13 cellular contexts compared by ENCODE assay signal in genomic region chr17:16377804-16378400, GRCh38. TPM values are rescaled to one million over a fixed set of nuclear protein-coding genes. Genes with fewer than 3 reads are reported as not detected.
DNase-seq lines count a peak whose midpoint lies in the region; ATAC-seq and TF ChIP-seq lines count a peak whose summit lies in the region.
"Had no signal": no experiment of that assay in that cellular context is flagged by ENCODE, and none has a peak within 500 bp of the region (broad histone marks: within the 10 kb centered on the region; RNA-seq: fewer than 3 reads in every experiment).

No MANE protein-coding gene starts in this region.

- no peaks in the 10 kb centered on the region for H3K9me2 ChIP-seq in GM23338 (ENCODE audit: insufficient read depth)

- H3K27ac ChIP-seq in body of pancreas = peak overlapping the region; percentile 79 to 99 (median 96)
- H3K27ac ChIP-seq in gastrocnemius medialis = peak overlapping the region; percentile 72 to 94 (median 88)
- no peak overlapping the region for H3K27ac ChIP-seq in GM23338 (ENCODE audit: low read depth)
- no peak overlapping the region for H3K27ac ChIP-seq in heart left ventricle

- TF ChIP-seq POLR2A in body of pancreas (IDR thresholded peaks at IDR 0.05) = peak in 2 of 3 donors; percentile 21 to 46
- TF ChIP-seq POLR2A in gastrocnemius medialis (IDR thresholded peaks at IDR 0.05) = no peak
- no peak for TF ChIP-seq POLR2A in heart left ventricle (IDR thresholded peaks at IDR 0.05)

- H2AFZ ChIP-seq in GM23338 = no peak overlapping the region

- H3K4me1 Mint-ChIP-seq in GM23338 = peaks cover 20% of the 10 kb centered on the region

- H3K36me3 Mint-ChIP-seq in GM23338 (ENCODE audit: low read depth) = peaks cover 24% of the 10 kb centered on the region

- peak; percentile 61 for ATAC-seq in body of pancreas
- peak; percentile 22 to 47 for ATAC-seq in gastrocnemius medialis
- no peak for ATAC-seq in GM23338
- no peak for ATAC-seq in heart left ventricle
- ATAC-seq in GM21447 (IDR thresholded peaks at IDR 0.05; ENCODE audit: unreplicated experiment) = no peak
- ATAC-seq: GM12878 had no signal

- no peaks in the 10 kb centered on the region for H3K27me3 ChIP-seq in body of pancreas
- no peaks in the 10 kb centered on the region for H3K27me3 ChIP-seq in gastrocnemius medialis
- H3K27me3 ChIP-seq in GM23338 (ENCODE audit: insufficient read depth) = no peaks in the 10 kb centered on the region
- H3K27me3 ChIP-seq in heart left ventricle = no peaks in the 10 kb centered on the region

- no peak overlapping the region for H3K27ac Mint-ChIP-seq in GM23338
- H3K27ac Mint-ChIP-seq: progenitor cell of endocrine pancreas had no signal

- H3K4me3 ChIP-seq in body of pancreas = no peak overlapping the region
- H3K4me3 ChIP-seq in gastrocnemius medialis = no peak overlapping the region
- no peak overlapping the region for H3K4me3 ChIP-seq in GM23338
- no peak overlapping the region for H3K4me3 ChIP-seq in heart left ventricle
- H3K4me3 ChIP-seq: GM12878 had no signal

- peaks cover 12% of the 10 kb centered on the region for H3F3A ChIP-seq in GM23338 (replicated peaks; ENCODE audit: low read depth)

- H3K9me3 ChIP-seq in body of pancreas (no peaks in the 10 kb centered on the region), gastrocnemius medialis (no peaks in the 10 kb centered on the region), heart left ventricle (no peaks in the 10 kb centered on the region)

- H3K4me2 ChIP-seq in GM23338 = no peak overlapping the region

- H3K36me3 ChIP-seq in body of pancreas (replicated peaks in 1 of 2; ENCODE audit: insufficient read depth in 1 of 2, low read depth in 2 of 2) (peaks cover 1 to 4% of the 10 kb centered on the region in 2 donors), gastrocnemius medialis (peaks cover 0 to 13% of the 10 kb centered on the region in 2 donors), GM23338 (ENCODE audit: insufficient read depth) (peaks cover 7% of the 10 kb centered on the region; the same call in 1 of the 2 replicates), heart left ventricle (peaks cover 0 to 13% (median 9%) of the 10 kb centered on the region in 9 donors)

- DNase-seq in HCEC 1CT (peak; percentile 27), body of pancreas (peak in 3 of 4 donors; percentile 37 to 69 (median 58)), globus pallidus (ENCODE audit: low spot score) (peak; percentile 92), gastrocnemius medialis (no peak), GM23338 (ENCODE audit: low spot score) (no peak), NCI-H187 (lab: John Stamatoyannopoulos, UW) (no peak), heart left ventricle (no peak)
- DNase-seq: activated effector memory CD4-positive, alpha-beta T cell treated with Interleukin-2 at 50 U/mL for 16 hours; effector CD8-positive, alpha-beta T cell; NCI-H2029 treated with DMSO at 0.1 percent for 48 hours had no signal

- TF ChIP-seq CTCF in body of pancreas (IDR thresholded peaks at IDR 0.05) (peak in 3 of 7 experiments; percentile 14 to 26 (median 21)), gastrocnemius medialis (IDR thresholded peaks at IDR 0.05 in 4 of 5, conservative IDR thresholded peaks at IDR 0.05 in 1 of 5) (no peak), GM23338 (conservative IDR thresholded peaks at IDR 0.05; ENCODE audit: low read depth in 2 of 2) (no peak), heart left ventricle (IDR thresholded peaks at IDR 0.05) (no peak)

- H3K79me2 ChIP-seq in GM23338 (replicated peaks; ENCODE audit: insufficient read depth) = peaks cover 16% of the 10 kb centered on the region

- H3K4me1 ChIP-seq in body of pancreas (peaks cover 44% of the 10 kb centered on the region), gastrocnemius medialis (peaks cover 24 to 40% of the 10 kb centered on the region in 2 donors), GM23338 (ENCODE audit: insufficient read depth) (peaks cover 5% of the 10 kb centered on the region), heart left ventricle (peaks cover 2 to 28% (median 16%) of the 10 kb centered on the region in 12 donors)

- no peaks in the 10 kb centered on the region; the same call in 2 of the 3 replicates for H3K9me3 Mint-ChIP-seq in GM23338

- no peak overlapping the region for H3K4me3 Mint-ChIP-seq in GM23338

- in situ Hi-C loops in gastrocnemius medialis (cut with MboI; ENCODE audit: low sequenced_read_pairs in 4 of 4) = no loop called here

- intact Hi-C loops in body of pancreas (cut with DNase I) = no loop called here
- intact Hi-C loops in gastrocnemius medialis (cut with DNase I; ENCODE audit: low total_unique reads) = no loop called here
- intact Hi-C loops in heart left ventricle (cut with DNase I) = loop anchor here in 1 of 10 donors (5.0 kb wide), 1 partner anchor 144 kb away; no protein-coding TSS in a partner anchor

- 10 to 16% methylated on average over 3 of the region's 3 CpGs for WGBS in body of pancreas, 2 donors
- 63 to 76% (median 70%) methylated on average over 3 of the region's 3 CpGs for WGBS in heart left ventricle, 4 donors

- H3K27me3 Mint-ChIP-seq in GM23338 (ENCODE audit: insufficient read depth, low read depth, poor library complexity) = peaks cover 12% of the 10 kb centered on the region
- H3K27me3 Mint-ChIP-seq: progenitor cell of endocrine pancreas had no signal

- peaks cover 3% of the 10 kb centered on the region; the same call in 1 of the 2 replicates for H4K20me1 ChIP-seq in GM23338 (replicated peaks; ENCODE audit: insufficient read depth)

TF ChIP-seq in GM23338, 12 proteins besides CTCF, POLR2A, EP300 and RAD21 (continues in another document):
- TF ChIP-seq, protein P1, sequence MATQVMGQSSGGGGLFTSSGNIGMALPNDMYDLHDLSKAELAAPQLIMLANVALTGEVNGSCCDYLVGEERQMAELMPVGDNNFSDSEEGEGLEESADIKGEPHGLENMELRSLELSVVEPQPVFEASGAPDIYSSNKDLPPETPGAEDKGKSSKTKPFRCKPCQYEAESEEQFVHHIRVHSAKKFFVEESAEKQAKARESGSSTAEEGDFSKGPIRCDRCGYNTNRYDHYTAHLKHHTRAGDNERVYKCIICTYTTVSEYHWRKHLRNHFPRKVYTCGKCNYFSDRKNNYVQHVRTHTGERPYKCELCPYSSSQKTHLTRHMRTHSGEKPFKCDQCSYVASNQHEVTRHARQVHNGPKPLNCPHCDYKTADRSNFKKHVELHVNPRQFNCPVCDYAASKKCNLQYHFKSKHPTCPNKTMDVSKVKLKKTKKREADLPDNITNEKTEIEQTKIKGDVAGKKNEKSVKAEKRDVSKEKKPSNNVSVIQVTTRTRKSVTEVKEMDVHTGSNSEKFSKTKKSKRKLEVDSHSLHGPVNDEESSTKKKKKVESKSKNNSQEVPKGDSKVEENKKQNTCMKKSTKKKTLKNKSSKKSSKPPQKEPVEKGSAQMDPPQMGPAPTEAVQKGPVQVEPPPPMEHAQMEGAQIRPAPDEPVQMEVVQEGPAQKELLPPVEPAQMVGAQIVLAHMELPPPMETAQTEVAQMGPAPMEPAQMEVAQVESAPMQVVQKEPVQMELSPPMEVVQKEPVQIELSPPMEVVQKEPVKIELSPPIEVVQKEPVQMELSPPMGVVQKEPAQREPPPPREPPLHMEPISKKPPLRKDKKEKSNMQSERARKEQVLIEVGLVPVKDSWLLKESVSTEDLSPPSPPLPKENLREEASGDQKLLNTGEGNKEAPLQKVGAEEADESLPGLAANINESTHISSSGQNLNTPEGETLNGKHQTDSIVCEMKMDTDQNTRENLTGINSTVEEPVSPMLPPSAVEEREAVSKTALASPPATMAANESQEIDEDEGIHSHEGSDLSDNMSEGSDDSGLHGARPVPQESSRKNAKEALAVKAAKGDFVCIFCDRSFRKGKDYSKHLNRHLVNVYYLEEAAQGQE (IDR thresholded peaks at IDR 0.05; ENCODE audit: unreplicated experiment) = no peak
- TF ChIP-seq CREB1 (CRISPR knock-in tag; IDR thresholded peaks at IDR 0.05; ENCODE audit: low read depth) (no peak), JUNB (IDR thresholded peaks at IDR 0.05; ENCODE audit: unreplicated experiment) (no peak), EZH2phosphoT487 (IDR thresholded peaks at IDR 0.05; ENCODE audit: unreplicated experiment) (no peak), NANOG (IDR thresholded peaks at IDR 0.05; ENCODE audit: borderline replicate concordance) (no peak), POLR2AphosphoS5 (IDR thresholded peaks at IDR 0.05; ENCODE audit: low read depth) (no peak), EZH2 (IDR thresholded peaks at IDR 0.05; ENCODE audit: low read depth, unreplicated experiment) (no peak)
- TF ChIP-seq, protein P2, sequence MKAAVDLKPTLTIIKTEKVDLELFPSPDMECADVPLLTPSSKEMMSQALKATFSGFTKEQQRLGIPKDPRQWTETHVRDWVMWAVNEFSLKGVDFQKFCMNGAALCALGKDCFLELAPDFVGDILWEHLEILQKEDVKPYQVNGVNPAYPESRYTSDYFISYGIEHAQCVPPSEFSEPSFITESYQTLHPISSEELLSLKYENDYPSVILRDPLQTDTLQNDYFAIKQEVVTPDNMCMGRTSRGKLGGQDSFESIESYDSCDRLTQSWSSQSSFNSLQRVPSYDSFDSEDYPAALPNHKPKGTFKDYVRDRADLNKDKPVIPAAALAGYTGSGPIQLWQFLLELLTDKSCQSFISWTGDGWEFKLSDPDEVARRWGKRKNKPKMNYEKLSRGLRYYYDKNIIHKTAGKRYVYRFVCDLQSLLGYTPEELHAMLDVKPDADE (IDR thresholded peaks at IDR 0.05) = no peak

RNA-seq across cellular contexts. Expression of gene UBB, which starts 3.0 kb away (rescaled TPM):
- 100 to 1,000 TPM; 450 to 486 TPM for total RNA-seq in body of pancreas
- 1,000 to 10,000 TPM; 1,099 to 1,543 (median 1,420) TPM for total RNA-seq in gastrocnemius medialis
- total RNA-seq in GM23338 (2014; rRNA removed; shearing (Covaris generic)) = 812 and 871 TPM in 2 replicates
- polyA plus RNA-seq in GM23338 (2016; fragmentation: Nextera tagmentation; extraction: Ambion mirVana) = 1,581 and 1,692 TPM in 2 replicates
- total RNA-seq in heart left ventricle = 1,000 to 10,000 TPM in 8 of 9 donors, 100 to 1,000 TPM in 1; 665 to 2,180 (median 1,547) TPM
- polyA plus RNA-seq in heart left ventricle = 1,000 to 10,000 TPM in 1 of 2 donors, 100 to 1,000 TPM in 1; 932 to 1,006 TPM

RNA-seq across cellular contexts. Expression of gene CENPV, which starts 24.6 kb away (rescaled TPM):
- 10 to 100 TPM; 13.7 to 77.8 TPM for total RNA-seq in body of pancreas
- 10 to 100 TPM; 18.3 to 39.4 (median 28.5) TPM for total RNA-seq in gastrocnemius medialis
- total RNA-seq in GM23338 (2014; rRNA removed; shearing (Covaris generic)) = 300 and 312 TPM in 2 replicates
- polyA plus RNA-seq in GM23338 (2016; fragmentation: Nextera tagmentation; extraction: Ambion mirVana) = 139 and 149 TPM in 2 replicates
- 10 to 100 TPM in 8 of 9 donors, 1 to 10 TPM in 1; 9.7 to 15.0 (median 11.5) TPM for total RNA-seq in heart left ventricle
- polyA plus RNA-seq in heart left ventricle = 10 to 100 TPM in 1 of 2 donors, 1 to 10 TPM in 1; 9.1 to 18.7 TPM

RNA-seq across cellular contexts. Expression of gene TRPV2, which starts 37.5 kb away (rescaled TPM):
- total RNA-seq in body of pancreas (10 to 100 TPM in 1 of 2 donors, 1 to 10 TPM in 1; 4.7 to 30.7 TPM), gastrocnemius medialis (1 to 10 TPM; 2.9 to 4.4 (median 3.4) TPM), heart left ventricle (10 to 100 TPM in 5 of 9 donors, 1 to 10 TPM in 4; 5.8 to 43.5 (median 11.5) TPM)
- 1.6 and 3.2 TPM in 2 replicates for total RNA-seq in GM23338 (2014; rRNA removed; shearing (Covaris generic))
- polyA plus RNA-seq in GM23338 (2016; fragmentation: Nextera tagmentation; extraction: Ambion mirVana) (1.7 and 3.7 TPM in 2 replicates), heart left ventricle (1 to 10 TPM; 5.2 to 8.6 TPM)

Comparison
In these comparisons a context has a peak if more than half of its experiments do, and no peak if none do; other contexts are left out.
1. DNase-seq: peak in HCEC 1CT (single experiment), body of pancreas (3 of 4) and globus pallidus (single experiment); none in gastrocnemius medialis (0 of 2), GM23338 (single experiment), NCI-H187 (0 of 2) and heart left ventricle (0 of 5).
2. ATAC-seq: peak in body of pancreas (single experiment) and gastrocnemius medialis (2 of 2); none in GM23338 (single experiment), heart left ventricle (0 of 4) and GM21447 (single experiment).
3. H3K27ac ChIP-seq: peak in body of pancreas (4 of 4) and gastrocnemius medialis (4 of 4); none in GM23338 (single experiment) and heart left ventricle (0 of 12).
4. POLR2A ChIP-seq: peak in body of pancreas (2 of 3); none in gastrocnemius medialis (0 of 2) and heart left ventricle (0 of 2).